8 cellular contexts compared by ENCODE assay signal in the genomic region with DNA sequence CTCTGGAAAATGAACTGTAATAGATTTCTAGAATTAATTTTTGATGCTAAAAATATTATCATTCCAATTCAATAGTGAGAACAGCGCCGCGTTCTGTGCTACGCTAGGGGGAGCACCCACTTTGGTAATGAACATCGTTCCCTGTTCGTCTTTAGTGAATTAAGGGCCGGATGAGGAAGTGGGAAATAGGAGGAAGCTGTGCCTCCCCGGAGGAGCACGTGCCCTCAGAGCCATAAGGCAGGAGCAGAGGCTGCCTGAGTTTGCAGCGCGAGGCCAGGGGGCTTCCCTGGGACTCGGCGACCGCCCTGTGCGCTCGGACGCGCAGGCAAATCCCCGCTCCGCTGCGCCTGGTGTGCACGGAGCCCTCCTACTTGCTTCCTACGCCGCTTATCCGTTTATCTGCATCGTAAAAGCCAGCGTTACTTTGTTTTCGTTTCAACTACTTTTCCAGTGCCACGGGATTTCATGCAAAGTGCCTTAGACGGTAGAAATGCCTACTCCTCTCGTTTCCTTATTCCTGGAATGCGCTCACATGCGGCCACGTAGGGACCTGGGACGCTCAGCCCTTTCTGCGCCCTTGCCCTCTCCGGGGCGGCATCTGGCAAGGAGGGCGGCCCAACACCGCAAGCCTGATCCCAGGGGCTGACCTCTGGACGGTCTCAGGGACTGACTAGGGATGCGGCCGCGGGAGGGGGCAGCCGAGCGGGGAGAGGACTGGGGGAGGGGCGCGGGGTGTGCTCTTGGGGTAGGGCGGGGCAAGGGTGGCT.
DNase-seq lines count a peak whose midpoint lies in the region; ATAC-seq and TF ChIP-seq lines count a peak whose summit lies in the region.

No MANE protein-coding gene starts in this region.

- TF ChIP-seq CTCF in A673 (conservative IDR thresholded peaks at IDR 0.05; ENCODE audit: low read depth, low read length) (peak; percentile 71), HCT116 (IDR thresholded peaks at IDR 0.05 in 2 of 3, conservative IDR thresholded peaks at IDR 0.05 in 1 of 3; ENCODE audit: borderline replicate concordance in 1 of 3, insufficient read depth in 1 of 3, low read depth in 2 of 3, low read length in 2 of 3) (peak; percentile 67 to 72 (median 69); a peak in 5 of 6 replicates), WERI-Rb-1 (IDR thresholded peaks at IDR 0.05; ENCODE audit: low read depth, low read length) (peak; percentile 58), endothelial cell (IDR thresholded peaks at IDR 0.05; ENCODE audit: unreplicated experiment) (peak; percentile 62), lung (IDR thresholded peaks at IDR 0.05; ENCODE audit: control extremely low read depth, extremely low read depth) (peak; percentile 21)

- H3K9me2 ChIP-seq in HCT116 (ENCODE audit: insufficient read depth), result no peaks in the 10 kb centered on the region

- no peaks in the 10 kb centered on the region for H3K4me1 ChIP-seq in A673 (ENCODE audit: insufficient read depth, low read length, poor library complexity, severe bottlenecking)
- peaks cover 3 to 11% of the 10 kb centered on the region in 2 experiments; a peak in 3 of 4 replicates for H3K4me1 ChIP-seq in HCT116 (ENCODE audit: control insufficient read depth in 1 of 2, insufficient read depth in 2 of 2, low read length in 2 of 2)
- H3K4me1 ChIP-seq in lung (ENCODE audit: control insufficient read depth in 2 of 2, insufficient read depth in 2 of 2, low read length in 2 of 2), result no peaks in the 10 kb centered on the region

- H3K79me2 ChIP-seq in HCT116 (ENCODE audit: insufficient read depth, low read length), result no peaks in the 10 kb centered on the region

- intact Hi-C loops in A673 (cut with micrococcal nuclease; ENCODE audit: unreplicated experiment), result no loop called here
- intact Hi-C loops in HCT116 (cut with micrococcal nuclease), result loop anchor here (5.0 to 10.0 kb wide), 2 partner anchors 168 to 325 kb away; partner anchors contain the start of genes DHRS7B and MAP2K3

- H3K27me3 Mint-ChIP-seq in endothelial cell (ENCODE audit: unreplicated experiment), result peaks cover 21% of the 10 kb centered on the region

- H3K4me2 ChIP-seq in HCT116 (ENCODE audit: low read length), result no peak overlapping the region

- POLR2A ChIA-PET in A673 (lab: Charles Lee; ENCODE audit: low non-redundant PET), result no interaction called here
- POLR2A ChIA-PET in HCT116 (lab: Charles Lee), result no interaction called here

- no peak overlapping the region for H3K9ac ChIP-seq in HCT116 (ENCODE audit: low read length)

- ATAC-seq in HCT116, result peak; percentile 53
- peak; percentile 32 for ATAC-seq in lung (ENCODE audit: insufficient read depth, low FRiP score)
- no peak for ATAC-seq in stimulated activated naive CD8-positive, alpha-beta T cell treated with anti-CD3 and anti-CD28 coated beads, Interleukin-15, Interleukin-2, amounts not matched to agents 100 U/mL and 50 U/mL, for 24 hours
- ATAC-seq in HG03045 (IDR thresholded peaks at IDR 0.05; ENCODE audit: unreplicated experiment), result no peak

- TF ChIP-seq POLR2A in HCT116 (IDR thresholded peaks at IDR 0.05; ENCODE audit: borderline replicate concordance, extremely low read depth, insufficient read depth, insufficient read length), result no peak

- H3K9me3 Mint-ChIP-seq in endothelial cell (ENCODE audit: unreplicated experiment), result no peaks in the 10 kb centered on the region

- peaks cover 5% of the 10 kb centered on the region for H3K4me1 Mint-ChIP-seq in endothelial cell (ENCODE audit: unreplicated experiment)

- 11 to 16% methylated on average over 49 of the region's 49 CpGs for whole genome bisulfite sequencing in lung, 2 donors

- no TSS peak for BruUV-seq in A673 (replicated peaks; lab: Mats Ljungman, UMichigan)
- no TSS peak for BruUV-seq in HCT116 (replicated peaks; lab: Mats Ljungman, UMichigan)

- H3K36me3 ChIP-seq in A673 (ENCODE audit: insufficient read depth, low read length, poor library complexity, severe bottlenecking) (no peaks in the 10 kb centered on the region), HCT116 (ENCODE audit: control insufficient read depth in 1 of 2, insufficient read depth in 2 of 2, low read length in 2 of 2) (no peaks in the 10 kb centered on the region), WERI-Rb-1 (no peaks in the 10 kb centered on the region), lung (ENCODE audit: control insufficient read depth in 2 of 2, insufficient read depth in 2 of 2, low read length in 2 of 2) (no peaks in the 10 kb centered on the region)

- DNase-seq in A673 (ENCODE audit: low spot score) (peak; percentile 80), HCT116 (ENCODE audit: low read depth, low spot score) (peak; percentile 33), WERI-Rb-1 (peak; percentile 43), endothelial cell (ENCODE audit: low spot score) (peak; percentile 45), lung (ENCODE audit: low spot score) (peak; percentile 43), NCI-H748 treated with DMSO at 0.1 percent for 48 hours (lab: John Stamatoyannopoulos, UW) (no peak)
- peak; percentile 43 for DNase-seq in stimulated activated naive CD8-positive, alpha-beta T cell treated with anti-CD3 and anti-CD28 coated beads, Interleukin-15, Interleukin-2, amounts not matched to agents 100 U/mL and 50 U/mL, for 24 hours

- H3K4me3 Mint-ChIP-seq in endothelial cell (ENCODE audit: unreplicated experiment), result no peak overlapping the region

- no peaks in the 10 kb centered on the region for H4K20me1 ChIP-seq in HCT116 (ENCODE audit: insufficient read depth)

- H3K9me3 ChIP-seq in A673 (ENCODE audit: low read depth, low read length, poor library complexity, severe bottlenecking) (no peaks in the 10 kb centered on the region), HCT116 (ENCODE audit: control insufficient read depth in 1 of 2, insufficient read depth in 1 of 2, low read depth in 1 of 2, low read length in 2 of 2) (no peaks in the 10 kb centered on the region), WERI-Rb-1 (ENCODE audit: severe bottlenecking) (peaks cover 3% of the 10 kb centered on the region), lung (ENCODE audit: control insufficient read depth in 2 of 2, insufficient read depth in 1 of 2, low read length in 1 of 2) (no peaks in the 10 kb centered on the region)

- H3K4me3 ChIP-seq in A673 (ENCODE audit: low read depth, low read length, poor library complexity, severe bottlenecking) (no peak overlapping the region), HCT116 (replicated peaks in 1 of 2; ENCODE audit: low read depth in 1 of 2, low read length in 2 of 2) (no peak overlapping the region), WERI-Rb-1 (ENCODE audit: low read depth, low read length) (no peak overlapping the region), lung (no peak overlapping the region)

- CTCF ChIA-PET in A673 (lab: Charles Lee), result interaction anchor here (0.6 kb wide), 1 partner anchor 60 kb away, joined by 5 read pairs; no protein-coding TSS in a partner anchor
- CTCF ChIA-PET in HCT116 (lab: Charles Lee), result no interaction called here

- RAD21 ChIA-PET in HCT116 (lab: Charles Lee; ENCODE audit: low non-redundant PET in 1 of 2, low total read pairs in 2 of 2, uncharacterized antibody in 2 of 2, unreplicated experiment in 2 of 2), result no interaction called here

- H3K27me3 ChIP-seq in A673 (replicated peaks; ENCODE audit: insufficient read depth, low read depth, low read length, poor library complexity) (no peaks in the 10 kb centered on the region), HCT116 (ENCODE audit: insufficient read depth, low read length) (no peaks in the 10 kb centered on the region), WERI-Rb-1 (ENCODE audit: insufficient read depth, low read depth, severe bottlenecking) (peaks cover 35% of the 10 kb centered on the region), lung (ENCODE audit: control insufficient read depth, insufficient read depth) (no peaks in the 10 kb centered on the region)

- no peak overlapping the region for H3K27ac ChIP-seq in A673 (ENCODE audit: low read depth, low read length, poor library complexity, severe bottlenecking)
- H3K27ac ChIP-seq in HCT116 (ENCODE audit: low read depth, low read length), result peak overlapping the region; percentile 13; the same call in 1 of the 2 replicates
- no peak overlapping the region for H3K27ac ChIP-seq in WERI-Rb-1
- no peak overlapping the region for H3K27ac ChIP-seq in lung (ENCODE audit: low read depth in 1 of 2, low read length in 1 of 2)

- H3K36me3 Mint-ChIP-seq in endothelial cell (ENCODE audit: low read depth, unreplicated experiment), result no peaks in the 10 kb centered on the region

- no peak overlapping the region for H2AFZ ChIP-seq in HCT116 (ENCODE audit: low read depth, low read length, poor library complexity, severe bottlenecking)

- H3K27ac Mint-ChIP-seq in endothelial cell (ENCODE audit: unreplicated experiment), result no peak overlapping the region

- peak; percentile 67 for TF ChIP-seq RAD21 in HCT116 (IDR thresholded peaks at IDR 0.05; ENCODE audit: low read depth)

TF ChIP-seq in HCT116, 20 proteins besides CTCF, POLR2A, EP300 and RAD21:
- TF ChIP-seq ZFX (IDR thresholded peaks at IDR 0.05) (no peak), CBX3 (IDR thresholded peaks at IDR 0.05; ENCODE audit: low read depth) (peak; percentile 23; the same call in 1 of the 2 replicates), ELF1 (IDR thresholded peaks at IDR 0.05; ENCODE audit: borderline replicate concordance, low read depth) (peak; percentile 39; the same call in 1 of the 2 replicates), MAX (IDR thresholded peaks at IDR 0.05) (peak; percentile 76), EZH2phosphoT487 (IDR thresholded peaks at IDR 0.05; ENCODE audit: borderline replicate concordance) (no peak)

Comparison
In these comparisons a context has a peak if more than half of its experiments do, and no peak if none do; other contexts are left out.
1. CTCF ChIP-seq: peak in every context shown above with its lines; median percentile 71 in A673; 69 in HCT116; 62 in endothelial cell; 58 in WERI-Rb-1; 21 in lung.
2. ATAC-seq: peak in HCT116 (single experiment) and lung (single experiment); none in stimulated activated naive CD8-positive, alpha-beta T cell treated with anti-CD3 and anti-CD28 coated beads, Interleukin-15, Interleukin-2, amounts not matched to agents 100 U/mL and 50 U/mL, for 24 hours (single experiment) and HG03045 (single experiment).